ENCODE assay signal across 15 cellular contexts in genomic region chr6:14280006-14280510, GRCh38.
DNase-seq lines count a peak whose midpoint lies in the region; ATAC-seq, FAIRE-seq and TF ChIP-seq lines count a peak whose summit lies in the region.
"Had no signal": no experiment of that assay in that cellular context is flagged by ENCODE, and none has a peak within 500 bp of the region (broad histone marks: within the 10 kb centered on the region; RNA-seq: fewer than 3 reads in every experiment).

No MANE protein-coding gene starts in this region.

- H3K27ac ChIP-seq in HepG2 (ENCODE audit: extremely low read length, insufficient read depth, low read length) (no peak overlapping the region), right lobe of liver (no peak overlapping the region), WERI-Rb-1 (no peak overlapping the region)
- H3K27ac ChIP-seq: BLaER1 had no signal

- H3K4me3 Mint-ChIP-seq in naive B cell: peak overlapping the region in 2 of 8 donors; percentile 3 to 9
- no peak overlapping the region for H3K4me3 Mint-ChIP-seq in stimulated activated naive B cell treated with anti-CD40 and anti-IgM and Interleukin-4, amounts not matched to agents 10 μg/mL and 1 μg/mL and 100 μg/mL, for 72 hours
- H3K4me3 Mint-ChIP-seq: CD14-positive monocyte; CD4-positive, alpha-beta memory T cell; GM23338 had no signal

- no peak for TF ChIP-seq RAD21 in HepG2 (CRISPR knock-in tag; IDR thresholded peaks at IDR 0.05)

- TF ChIP-seq POLR2A in HepG2 (IDR thresholded peaks at IDR 0.05; ENCODE audit: insufficient read depth in 1 of 2, low read depth in 2 of 2, low read length in 2 of 2): no peak
- TF ChIP-seq POLR2A in right lobe of liver (IDR thresholded peaks at IDR 0.05): no peak

- peaks cover 50 to 88% (median 70%) of the 10 kb centered on the region in 3 donors for H3K4me1 Mint-ChIP-seq in naive B cell
- H3K4me1 Mint-ChIP-seq in stimulated activated naive B cell treated with anti-CD40 and anti-IgM and Interleukin-4, amounts not matched to agents 10 μg/mL and 1 μg/mL and 100 μg/mL, for 72 hours: peaks cover 39 to 64% of the 10 kb centered on the region in 2 donors

- peaks cover 0 to 7% (median 4%) of the 10 kb centered on the region in 7 donors for H3K9me3 Mint-ChIP-seq in naive B cell
- H3K9me3 Mint-ChIP-seq in stimulated activated naive B cell treated with anti-CD40 and anti-IgM and Interleukin-4, amounts not matched to agents 10 μg/mL and 1 μg/mL and 100 μg/mL, for 72 hours: peaks cover 5 to 8% of the 10 kb centered on the region in 2 donors

- DNase-seq in HepG2 (ENCODE audit: low spot score): no peak
- DNase-seq in right lobe of liver: no peak
- peak; percentile 90 for DNase-seq in WERI-Rb-1
- no peak for DNase-seq in naive B cell
- DNase-seq in stimulated activated naive B cell treated with anti-CD40 and anti-IgM and Interleukin-4, amounts not matched to agents 10 μg/mL and 1 μg/mL and 100 μg/mL, for 72 hours: no peak
- no peak for DNase-seq in GM19239 (ENCODE audit: insufficient read length, low spot score)
- no peak for DNase-seq in HEK293T (ENCODE audit: extremely low spot score)
- no peak for DNase-seq in omental fat pad (ENCODE audit: low spot score)
- DNase-seq: Calu3; CD4-positive, alpha-beta memory T cell; DMS79 treated with DMSO at 0.1 percent for 48 hours had no signal

- no TSS peak for BruUV-seq in HepG2 (replicated peaks; lab: Mats Ljungman, UMichigan)

- no peak overlapping the region for H3K9ac ChIP-seq in HepG2 (ENCODE audit: insufficient read depth, low read depth, low read length)
- H3K9ac ChIP-seq: BLaER1 had no signal

- H3K4me1 ChIP-seq in HepG2 (ENCODE audit: insufficient read depth, low read length) (peaks cover 6% of the 10 kb centered on the region; the same call in 1 of the 2 replicates), right lobe of liver (peaks cover 0 to 10% (median 0%) of the 10 kb centered on the region in 4 donors)

- CTCF ChIA-PET in HepG2 (lab: Yijun Ruan, JAX; ENCODE audit: low intra/inter-chr PET ratio, low total read pairs): no interaction called here
- CTCF ChIA-PET in HEK293T (lab: Yijun Ruan, JAX): interaction anchor here (0.5 kb wide), 1 partner anchor 147 kb away, joined by 3 read pairs; no protein-coding TSS in a partner anchor

- H3K9me3 ChIP-seq in HepG2 (ENCODE audit: low read length) (no peaks in the 10 kb centered on the region), right lobe of liver (no peaks in the 10 kb centered on the region), WERI-Rb-1 (ENCODE audit: severe bottlenecking) (no peaks in the 10 kb centered on the region)

- TF ChIP-seq CTCF in HepG2 (CRISPR knock-in tag; IDR thresholded peaks at IDR 0.05): no peak
- no peak for TF ChIP-seq CTCF in right lobe of liver (IDR thresholded peaks at IDR 0.05)
- TF ChIP-seq CTCF in WERI-Rb-1 (IDR thresholded peaks at IDR 0.05; ENCODE audit: low read depth, low read length): no peak
- no peak for TF ChIP-seq CTCF in omental fat pad (IDR thresholded peaks at IDR 0.05)

- POLR2A ChIA-PET in HepG2 (lab: Yijun Ruan, JAX): no interaction called here
- POLR2A ChIA-PET in HEK293T (lab: Yijun Ruan, JAX): no interaction called here

- FAIRE-seq in HepG2 (lab: Jason Lieb, UNC) (no peak), GM19239 (lab: Jason Lieb, UNC) (no peak)
- FAIRE-seq: GM12878 had no signal

- H3K27me3 ChIP-seq in HepG2 (ENCODE audit: control insufficient read depth in 1 of 2, insufficient read depth in 2 of 2, low read length in 2 of 2) (no peaks in the 10 kb centered on the region; a peak in 2 of 5 replicates), right lobe of liver (no peaks in the 10 kb centered on the region), WERI-Rb-1 (ENCODE audit: insufficient read depth, low read depth, severe bottlenecking) (no peaks in the 10 kb centered on the region)
- H3K27me3 ChIP-seq: BLaER1 had no signal

- peak overlapping the region in 5 of 6 donors; percentile 10 to 96 (median 76) for H3K27ac Mint-ChIP-seq in naive B cell
- H3K27ac Mint-ChIP-seq in stimulated activated naive B cell treated with anti-CD40 and anti-IgM and Interleukin-4, amounts not matched to agents 10 μg/mL and 1 μg/mL and 100 μg/mL, for 72 hours: peak overlapping the region; percentile 1
- H3K27ac Mint-ChIP-seq: CD14-positive monocyte, GM23338 had no signal

- no peaks in the 10 kb centered on the region for H4K20me1 ChIP-seq in HepG2 (ENCODE audit: insufficient read depth, low read length)
- H4K20me1 ChIP-seq: BLaER1 had no signal

- H3K4me3 ChIP-seq in HepG2 (replicated peaks in 1 of 3; ENCODE audit: insufficient read depth in 1 of 3, low read depth in 2 of 3, low read length in 3 of 3) (no peak overlapping the region), right lobe of liver (no peak overlapping the region), WERI-Rb-1 (ENCODE audit: low read depth, low read length) (no peak overlapping the region)
- H3K4me3 ChIP-seq: BLaER1, GM12878, GM23338 had no signal

- H2AFZ ChIP-seq in HepG2 (ENCODE audit: low read length): no peak overlapping the region
- H2AFZ ChIP-seq: GM23338 had no signal

- in situ Hi-C loops in HepG2 (cut with HindIII; ENCODE audit: extremely low pct_ligation_motif_present, low pct_unique_long_range_greater_than_20kb): no loop called here

- WGBS in HepG2 (ENCODE audit: low lambda C conversion rate): 4% methylated on average over 4 of the region's 4 CpGs
- WGBS in right lobe of liver (ENCODE audit: insufficient coverage, low coverage, low lambda C conversion rate, missing lambda C conversion rate): 77% methylated on average over 4 of the region's 4 CpGs

- ATAC-seq in HepG2 (no peak), right lobe of liver (no peak), naive B cell (ENCODE audit: low read depth in 2 of 2) (no peak), omental fat pad (ENCODE audit: low FRiP score) (no peak)
- ATAC-seq in stimulated activated naive B cell treated with anti-CD40 and anti-IgM and Interleukin-4, amounts not matched to agents 10 μg/mL and 1 μg/mL and 100 μg/mL, for 72 hours (replicated peaks): no peak
- ATAC-seq: GM12878 had no signal

- peaks cover 4 to 6% of the 10 kb centered on the region in 2 donors for H3K36me3 Mint-ChIP-seq in naive B cell
- H3K36me3 Mint-ChIP-seq in stimulated activated naive B cell treated with anti-CD40 and anti-IgM and Interleukin-4, amounts not matched to agents 10 μg/mL and 1 μg/mL and 100 μg/mL, for 72 hours: peaks cover 24 to 53% of the 10 kb centered on the region in 2 donors
- H3K36me3 Mint-ChIP-seq: CD14-positive monocyte had no signal

- no peak overlapping the region for H3K4me2 ChIP-seq in HepG2 (ENCODE audit: low read depth, low read length)
- H3K4me2 ChIP-seq: BLaER1, GM23338 had no signal

- no peaks in the 10 kb centered on the region for H3K79me2 ChIP-seq in HepG2 (ENCODE audit: insufficient read depth, low read length)

- intact Hi-C loops in HepG2 (cut with micrococcal nuclease; ENCODE audit: unreplicated experiment): no loop called here
- intact Hi-C loops in right lobe of liver (cut with DNase I): no loop called here

- H3K36me3 ChIP-seq in HepG2 (replicated peaks in 1 of 2; ENCODE audit: control insufficient read depth in 1 of 2, insufficient read depth in 2 of 2, low read length in 2 of 2) (no peaks in the 10 kb centered on the region), right lobe of liver (no peaks in the 10 kb centered on the region), WERI-Rb-1 (no peaks in the 10 kb centered on the region)
- H3K36me3 ChIP-seq: BLaER1 had no signal

- TF ChIP-seq EP300 in HepG2 (IDR thresholded peaks at IDR 0.05; ENCODE audit: low read depth in 2 of 2, low read length in 2 of 2): no peak
- no peak for TF ChIP-seq EP300 in HepG2 (CRISPR knock-in tag; IDR thresholded peaks at IDR 0.05; ENCODE audit: borderline replicate concordance)

- no peaks in the 10 kb centered on the region for H3K27me3 Mint-ChIP-seq in naive B cell
- H3K27me3 Mint-ChIP-seq in stimulated activated naive B cell treated with anti-CD40 and anti-IgM and Interleukin-4, amounts not matched to agents 10 μg/mL and 1 μg/mL and 100 μg/mL, for 72 hours: no peaks in the 10 kb centered on the region
- H3K27me3 Mint-ChIP-seq: CD4-positive, alpha-beta memory T cell had no signal

TF ChIP-seq in HepG2, 621 proteins besides CTCF, POLR2A, EP300 and RAD21:
- TF ChIP-seq ZNF264 (CRISPR knock-in tag; IDR thresholded peaks at IDR 0.05) (peak; percentile 48; the same call in 1 of the 2 replicates), SOX6 (IDR thresholded peaks at IDR 0.05) (no peak), SOX6 (CRISPR knock-in tag; IDR thresholded peaks at IDR 0.05) (no peak)

TF ChIP-seq in HEK293T, 16 proteins besides CTCF, POLR2A, EP300 and RAD21:
- TF ChIP-seq SP1 (IDR thresholded peaks at IDR 0.05): no peak
- TF ChIP-seq BHLHE40 (IDR thresholded peaks at IDR 0.05; ENCODE audit: borderline replicate concordance): no peak
- TF ChIP-seq ZNF384 (IDR thresholded peaks at IDR 0.05): no peak
- no peak for TF ChIP-seq ELF4 (IDR thresholded peaks at IDR 0.05)
- no peak for TF ChIP-seq PKNOX1 (IDR thresholded peaks at IDR 0.05)
